Comparison of ENCODE assay signal across 13 cellular contexts in the genomic region with DNA sequence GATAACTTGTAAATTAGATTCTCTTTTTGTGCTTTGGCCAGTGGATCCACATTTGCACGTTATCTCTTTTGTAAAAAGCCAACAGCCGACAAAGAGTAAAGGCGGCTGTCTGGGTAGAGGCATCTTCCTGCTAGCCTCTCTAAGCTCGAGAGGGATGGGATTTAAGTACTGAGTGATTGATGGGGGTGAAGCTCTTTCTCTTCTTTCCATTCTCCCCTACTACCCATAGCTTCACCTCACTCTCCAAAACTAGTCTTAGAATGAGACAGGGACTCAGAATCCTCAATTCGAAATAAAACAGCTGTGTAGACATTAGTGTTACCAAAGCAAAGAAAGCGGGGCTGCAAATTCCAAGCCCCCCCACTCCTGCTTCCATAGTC. TPM values are rescaled to one million over a fixed set of nuclear protein-coding genes. Genes with fewer than 3 reads are reported as not detected.
DNase-seq lines count a peak whose midpoint lies in the region; ATAC-seq and TF ChIP-seq lines count a peak whose summit lies in the region.
"Had no signal": no experiment of that assay in that cellular context is flagged by ENCODE, and none has a peak within 500 bp of the region (broad histone marks: within the 10 kb centered on the region; RNA-seq: fewer than 3 reads in every experiment).

No MANE protein-coding gene starts in this region.

- no peak for TF ChIP-seq CTCF in glutamatergic neuron (IDR thresholded peaks at IDR 0.05; ENCODE audit: partially characterized antibody, unreplicated experiment)
- TF ChIP-seq CTCF in ascending aorta (IDR thresholded peaks at IDR 0.05): no peak

- peaks cover 26% of the 10 kb centered on the region for H3K4me1 Mint-ChIP-seq in activated naive CD4-positive, alpha-beta T cell treated with anti-CD3 and anti-CD28 coated beads, Interleukin-2, amount 50 U/mL, for 24 hours
- peaks cover 35% of the 10 kb centered on the region for H3K4me1 Mint-ChIP-seq in activated naive CD4-positive, alpha-beta T cell treated with anti-CD3 and anti-CD28 coated beads, Interleukin-2, amount 10 ng/mL, durations not matched to agents 7 days and 5 days
- H3K4me1 Mint-ChIP-seq in glutamatergic neuron (ENCODE audit: low read depth, unreplicated experiment): peaks cover 17% of the 10 kb centered on the region

- CTCF ChIA-PET in activated naive CD4-positive, alpha-beta T cell treated with anti-CD3 and anti-CD28 coated beads, Interleukin-2, amount 10 ng/mL, durations not matched to agents 7 days and 5 days (lab: Charles Lee): no interaction called here

- H3K36me3 ChIP-seq in ascending aorta: no peaks in the 10 kb centered on the region

- H3K27me3 ChIP-seq in ascending aorta: no peaks in the 10 kb centered on the region
- H3K27me3 ChIP-seq: testis had no signal

- no peaks in the 10 kb centered on the region for H3K27me3 Mint-ChIP-seq in activated naive CD4-positive, alpha-beta T cell treated with anti-CD3 and anti-CD28 coated beads, Interleukin-2, amount 50 U/mL, for 24 hours
- peaks cover 7% of the 10 kb centered on the region for H3K27me3 Mint-ChIP-seq in activated naive CD4-positive, alpha-beta T cell treated with anti-CD3 and anti-CD28 coated beads, Interleukin-2, amount 10 ng/mL, durations not matched to agents 7 days and 5 days
- H3K27me3 Mint-ChIP-seq in glutamatergic neuron (ENCODE audit: unreplicated experiment): peaks cover 8% of the 10 kb centered on the region

- H3K9me3 ChIP-seq in ascending aorta: no peaks in the 10 kb centered on the region
- H3K9me3 ChIP-seq: testis had no signal

- H3K4me3 Mint-ChIP-seq in activated naive CD4-positive, alpha-beta T cell treated with anti-CD3 and anti-CD28 coated beads, Interleukin-2, amount 50 U/mL, for 24 hours: peak overlapping the region; percentile 55
- H3K4me3 Mint-ChIP-seq in activated naive CD4-positive, alpha-beta T cell treated with anti-CD3 and anti-CD28 coated beads, Interleukin-2, amount 10 ng/mL, durations not matched to agents 7 days and 5 days: no peak overlapping the region
- H3K4me3 Mint-ChIP-seq in glutamatergic neuron (ENCODE audit: unreplicated experiment): peak overlapping the region; percentile 91
- H3K4me3 Mint-ChIP-seq: T-helper 1 cell treated with Interleukin-12 subunit alpha and Interleukin-12 subunit beta and Interleukin-4 antibody, amounts not matched to agents 30 μg/mL and 1 μg/mL, for 36 hours had no signal

- H3K27ac Mint-ChIP-seq in activated naive CD4-positive, alpha-beta T cell treated with anti-CD3 and anti-CD28 coated beads, Interleukin-2, amount 50 U/mL, for 24 hours: peak overlapping the region; percentile 65
- H3K27ac Mint-ChIP-seq in activated naive CD4-positive, alpha-beta T cell treated with anti-CD3 and anti-CD28 coated beads, Interleukin-2, amount 10 ng/mL, durations not matched to agents 7 days and 5 days: no peak overlapping the region
- peak overlapping the region; percentile 36 for H3K27ac Mint-ChIP-seq in glutamatergic neuron (ENCODE audit: unreplicated experiment)
- H3K27ac Mint-ChIP-seq: T-helper 1 cell treated with Interleukin-12 subunit alpha and Interleukin-12 subunit beta and Interleukin-4 antibody, amounts not matched to agents 30 μg/mL and 1 μg/mL, for 36 hours had no signal

- no peak for ATAC-seq in HG02840 (IDR thresholded peaks at IDR 0.05; ENCODE audit: low FRiP score, unreplicated experiment)
- ATAC-seq in HG03571 (IDR thresholded peaks at IDR 0.05; ENCODE audit: unreplicated experiment): no peak

- H3K4me1 ChIP-seq in ascending aorta: no peaks in the 10 kb centered on the region

- intact Hi-C loops in ascending aorta (cut with DNase I): no loop called here

- no peak for DNase-seq in activated naive CD4-positive, alpha-beta T cell treated with anti-CD3 and anti-CD28 coated beads, Interleukin-2, amount 10 ng/mL, durations not matched to agents 7 days and 5 days
- DNase-seq in SHP77 treated with DMSO at 0.1 percent for 48 hours (lab: John Stamatoyannopoulos, UW): peak; percentile 37
- no peak for DNase-seq in glutamatergic neuron
- DNase-seq in superior temporal gyrus (ENCODE audit: extremely low spot score): peak; percentile 11
- DNase-seq in ascending aorta (ENCODE audit: low spot score in 2 of 2): no peak
- DNase-seq: COR-L47, KBM-7, posterior cingulate gyrus, testis had no signal

- no peak overlapping the region for H3K27ac ChIP-seq in ascending aorta
- H3K27ac ChIP-seq: testis had no signal

- H3K36me3 Mint-ChIP-seq in activated naive CD4-positive, alpha-beta T cell treated with anti-CD3 and anti-CD28 coated beads, Interleukin-2, amount 50 U/mL, for 24 hours: no peaks in the 10 kb centered on the region
- H3K36me3 Mint-ChIP-seq in activated naive CD4-positive, alpha-beta T cell treated with anti-CD3 and anti-CD28 coated beads, Interleukin-2, amount 10 ng/mL, durations not matched to agents 7 days and 5 days: peaks cover 19% of the 10 kb centered on the region
- no peaks in the 10 kb centered on the region for H3K36me3 Mint-ChIP-seq in glutamatergic neuron (ENCODE audit: unreplicated experiment)

- no peaks in the 10 kb centered on the region for H3K9me3 Mint-ChIP-seq in activated naive CD4-positive, alpha-beta T cell treated with anti-CD3 and anti-CD28 coated beads, Interleukin-2, amount 50 U/mL, for 24 hours
- H3K9me3 Mint-ChIP-seq in activated naive CD4-positive, alpha-beta T cell treated with anti-CD3 and anti-CD28 coated beads, Interleukin-2, amount 10 ng/mL, durations not matched to agents 7 days and 5 days: no peaks in the 10 kb centered on the region
- H3K9me3 Mint-ChIP-seq in glutamatergic neuron (ENCODE audit: unreplicated experiment): peaks cover 7% of the 10 kb centered on the region
- H3K9me3 Mint-ChIP-seq: T-helper 1 cell treated with Interleukin-12 subunit alpha and Interleukin-12 subunit beta and Interleukin-4 antibody, amounts not matched to agents 30 μg/mL and 1 μg/mL, for 36 hours had no signal

- no peak overlapping the region for H3K4me3 ChIP-seq in ascending aorta
- H3K4me3 ChIP-seq: testis had no signal

RNA-seq across cellular contexts. Expression of a gene that starts 3.5 kb away (rescaled TPM):
- total RNA-seq in glutamatergic neuron (ENCODE audit: unreplicated experiment): 51.2 TPM
- 24.3 TPM for total RNA-seq in ascending aorta

RNA-seq across cellular contexts. Expression of a gene that starts 43.6 kb away (rescaled TPM):
- total RNA-seq in glutamatergic neuron (ENCODE audit: unreplicated experiment): 59.6 TPM
- 49.6 TPM for total RNA-seq in ascending aorta

Comparison
In these comparisons a context has a peak if more than half of its experiments do, and no peak if none do; other contexts are left out.
1. DNase-seq: peak in SHP77 treated with DMSO at 0.1 percent for 48 hours (single experiment) and superior temporal gyrus (single experiment); none in activated naive CD4-positive, alpha-beta T cell treated with anti-CD3 and anti-CD28 coated beads, Interleukin-2, amount 10 ng/mL, durations not matched to agents 7 days and 5 days (single experiment), glutamatergic neuron (single experiment) and ascending aorta (0 of 2).